2 cellular contexts compared by ENCODE assay signal in genomic region chr12:20339060-20339459, GRCh38.
TF ChIP-seq lines count a peak whose summit lies in the region.

No MANE protein-coding gene starts in this region.

TF ChIP-seq in A549, 52 proteins besides CTCF, POLR2A, EP300 and RAD21:
- TF ChIP-seq SREBF2 (IDR thresholded peaks at IDR 0.05) (no peak), MAZ (IDR thresholded peaks at IDR 0.05; ENCODE audit: borderline replicate concordance, low read depth, low read length) (no peak), HMGXB4 (CRISPR knock-in tag; IDR thresholded peaks at IDR 0.05; ENCODE audit: borderline replicate concordance) (no peak), NFE2L2 (conservative IDR thresholded peaks at IDR 0.05; ENCODE audit: low read length) (no peak), EHMT2 (IDR thresholded peaks at IDR 0.05; ENCODE audit: low read depth) (no peak), E2F6 (IDR thresholded peaks at IDR 0.05; ENCODE audit: borderline replicate concordance, low read depth) (no peak), GATA3 (IDR thresholded peaks at IDR 0.05; ENCODE audit: borderline replicate concordance) (no peak), ZC3H11A (IDR thresholded peaks at IDR 0.05) (no peak), BHLHE40 (IDR thresholded peaks at IDR 0.05; ENCODE audit: low read depth, low read length) (no peak), ZNF302 (CRISPR knock-in tag; IDR thresholded peaks at IDR 0.05) (no peak), SMC3 (IDR thresholded peaks at IDR 0.05) (no peak), HOXA7 (CRISPR knock-in tag; IDR thresholded peaks at IDR 0.05) (no peak), PHF8 (IDR thresholded peaks at IDR 0.05; ENCODE audit: borderline replicate concordance, low read depth) (no peak), FOSL2 (IDR thresholded peaks at IDR 0.05) (no peak), FOSL2 (CRISPR knock-in tag; IDR thresholded peaks at IDR 0.05) (no peak), TFCP2L1 (CRISPR knock-in tag; IDR thresholded peaks at IDR 0.05) (no peak), HEYL (CRISPR knock-in tag; IDR thresholded peaks at IDR 0.05) (no peak), NPAS2 (CRISPR knock-in tag; IDR thresholded peaks at IDR 0.05; ENCODE audit: borderline replicate concordance) (no peak), HOXB13 (CRISPR knock-in tag; IDR thresholded peaks at IDR 0.05; ENCODE audit: low read depth) (no peak), CBX8 (IDR thresholded peaks at IDR 0.05) (no peak)
TF ChIP-seq in A549: peak in this region for 0.

TF ChIP-seq in IMR-90, 13 proteins besides CTCF, POLR2A, EP300 and RAD21:
- no peak for TF ChIP-seq RCOR1 (IDR thresholded peaks at IDR 0.05; ENCODE audit: insufficient replicate concordance, low read length)
- TF ChIP-seq RFX5 (IDR thresholded peaks at IDR 0.05; ENCODE audit: low read depth, low read length), result no peak
- no peak for TF ChIP-seq MXI1 (IDR thresholded peaks at IDR 0.05; ENCODE audit: borderline replicate concordance, low read depth, low read length)
